8 cellular contexts compared by ENCODE assay signal in genomic region chr14:50311974-50312733, GRCh38. TPM values are rescaled to one million over a fixed set of nuclear protein-coding genes. Genes with fewer than 3 reads are reported as not detected.
DNase-seq lines count a peak whose midpoint lies in the region; ATAC-seq and TF ChIP-seq lines count a peak whose summit lies in the region.

Gene DMAC2L (plus strand): TSS chr14:50312324. CDS start chr14:50321488, 9,164 bp downstream.
Gene L2HGDH (minus strand): TSS chr14:50312229. CDS start chr14:50312150, 79 bp downstream.

- POLR2A ChIA-PET in CD4-positive, alpha-beta memory T cell (lab: Charles Lee; ENCODE audit: partially characterized antibody), result interaction anchor here (0.6 to 2.7 kb wide), 16 partner anchors 9 to 713 kb away, joined by 3 to 24 read pairs (median 4); partner anchors contain the start of genes KLHDC1, KLHDC2, LRR1 and MAP4K5
- POLR2A ChIA-PET in activated CD8-positive, alpha-beta T cell treated with anti-CD3 and anti-CD28 coated beads for 36 hours (lab: Charles Lee), result interaction anchor here (0.6 to 2.3 kb wide), 6 partner anchors 9 to 678 kb away, joined by 3 to 18 read pairs (median 4); no protein-coding TSS in a partner anchor

- peak within 1 kb of the TSS; percentile 76 for H3K27ac ChIP-seq in CD4-positive, alpha-beta memory T cell (ENCODE audit: low read depth, low read length)

- H3K4me1 ChIP-seq in CD4-positive, alpha-beta memory T cell (ENCODE audit: insufficient read depth, low read length), result peaks cover 30% of the 10 kb centered on the region

- peak; percentile 95 for ATAC-seq in GM19455 (IDR thresholded peaks at IDR 0.05; ENCODE audit: unreplicated experiment)
- peak; percentile 96 for ATAC-seq in activated CD8-positive, alpha-beta T cell treated with anti-CD3 and anti-CD28 coated beads for 36 hours

- CTCF ChIA-PET in CD4-positive, alpha-beta memory T cell (lab: Charles Lee; ENCODE audit: partially characterized antibody), result interaction anchor here (0.8 to 4.1 kb wide), 7 partner anchors 10 to 726 kb away, joined by 3 to 50 read pairs (median 4); partner anchors contain the start of gene RPS29
- CTCF ChIA-PET in activated CD8-positive, alpha-beta T cell treated with anti-CD3 and anti-CD28 coated beads for 36 hours (lab: Charles Lee), result interaction anchor here (1.2 to 3.2 kb wide), 4 partner anchors 10 to 450 kb away, joined by 3 to 35 read pairs (median 4); no protein-coding TSS in a partner anchor

- H3K9me3 ChIP-seq in CD4-positive, alpha-beta memory T cell (ENCODE audit: control insufficient read depth in 1 of 2, low read length in 2 of 2), result no peaks in the 10 kb centered on the region

- H3K27ac Mint-ChIP-seq in CD4-positive, alpha-beta memory T cell, result peak within 1 kb of the TSS; percentile 92 to 99 (median 99)
- peak within 1 kb of the TSS; percentile 98 for H3K27ac Mint-ChIP-seq in activated CD8-positive, alpha-beta T cell treated with anti-CD3 and anti-CD28 coated beads for 36 hours

- no peaks in the 10 kb centered on the region for H3K27me3 Mint-ChIP-seq in CD4-positive, alpha-beta memory T cell
- no peaks in the 10 kb centered on the region for H3K27me3 Mint-ChIP-seq in activated CD8-positive, alpha-beta T cell treated with anti-CD3 and anti-CD28 coated beads for 36 hours

- intact Hi-C loops in CD4-positive, alpha-beta memory T cell (cut with micrococcal nuclease), result loop anchor here (1.0 to 5.0 kb wide), 11 partner anchors 9 to 1550 kb away; partner anchors contain the start of genes GNG2, KLHDC2, MAP4K5 and NEMF
- intact Hi-C loops in activated CD8-positive, alpha-beta T cell treated with anti-CD3 and anti-CD28 coated beads for 36 hours (cut with micrococcal nuclease), result loop anchor here (5.0 kb wide), 1 partner anchor 80 kb away; the partner anchor contains the start of gene SOS2

- peak; percentile 86 to 91 (median 89) for DNase-seq in CD4-positive, alpha-beta memory T cell
- DNase-seq in HK-2 (ENCODE audit: unreplicated experiment) (peak; percentile 94), NCI-H82 treated with DMSO at 0.1 percent for 48 hours (lab: John Stamatoyannopoulos, UW; ENCODE audit: unreplicated experiment) (peak; percentile 81), ecto neural progenitor cell (ENCODE audit: low spot score) (peak; percentile 97), lung microvascular endothelial cell (ENCODE audit: low read depth in 2 of 2) (peak; percentile 93 to 95)
- peak; percentile 91 for DNase-seq in activated CD8-positive, alpha-beta T cell treated with anti-CD3 and anti-CD28 coated beads for 36 hours
- peak; percentile 72 to 93 (median 78) for DNase-seq in stimulated activated CD4-positive, alpha-beta T cell treated with anti-CD3 and anti-CD28 coated beads, TNF-alpha, amount 100 ng/mL, for 48 hours (ENCODE audit: low read depth in 3 of 3)

- peak within 1 kb of the TSS; percentile 77 to 92 for H3K4me3 ChIP-seq in CD4-positive, alpha-beta memory T cell (ENCODE audit: low read length in 2 of 2)

- H3K36me3 Mint-ChIP-seq in CD4-positive, alpha-beta memory T cell, result peaks cover 7 to 11% of the 10 kb centered on the region in 2 donors
- H3K36me3 Mint-ChIP-seq in activated CD8-positive, alpha-beta T cell treated with anti-CD3 and anti-CD28 coated beads for 36 hours (ENCODE audit: low read depth), result peaks cover 27% of the 10 kb centered on the region

- peaks cover 30 to 47% (median 34%) of the 10 kb centered on the region in 4 donors for H3K4me1 Mint-ChIP-seq in CD4-positive, alpha-beta memory T cell
- H3K4me1 Mint-ChIP-seq in activated CD8-positive, alpha-beta T cell treated with anti-CD3 and anti-CD28 coated beads for 36 hours (ENCODE audit: low read depth), result peaks cover 35% of the 10 kb centered on the region

- H3K9me3 Mint-ChIP-seq in CD4-positive, alpha-beta memory T cell, result no peaks in the 10 kb centered on the region
- H3K9me3 Mint-ChIP-seq in activated CD8-positive, alpha-beta T cell treated with anti-CD3 and anti-CD28 coated beads for 36 hours, result peaks cover 8% of the 10 kb centered on the region

- no peaks in the 10 kb centered on the region for H3K36me3 ChIP-seq in CD4-positive, alpha-beta memory T cell (ENCODE audit: insufficient read depth, low read length)

- peak within 1 kb of the TSS; percentile 91 to 98 (median 97) for H3K4me3 Mint-ChIP-seq in CD4-positive, alpha-beta memory T cell
- H3K4me3 Mint-ChIP-seq in activated CD8-positive, alpha-beta T cell treated with anti-CD3 and anti-CD28 coated beads for 36 hours, result peak within 1 kb of the TSS; percentile 88

- TF ChIP-seq CTCF in activated CD8-positive, alpha-beta T cell treated with anti-CD3 and anti-CD28 coated beads for 36 hours (IDR thresholded peaks at IDR 0.05), result peak; percentile 11

- no peaks in the 10 kb centered on the region for H3K27me3 ChIP-seq in CD4-positive, alpha-beta memory T cell (ENCODE audit: insufficient read depth, low read length)

RNA-seq across cellular contexts. Expression of gene DMAC2L, which starts in this region (rescaled TPM):
- 10 to 100 TPM; 15.9 to 19.5 TPM for total RNA-seq in CD4-positive, alpha-beta memory T cell
- 10 to 100 TPM; 14.3 to 18.8 TPM for polyA plus RNA-seq in CD4-positive, alpha-beta memory T cell
- total RNA-seq in activated CD8-positive, alpha-beta T cell treated with anti-CD3 and anti-CD28 coated beads for 36 hours, result 10 to 100 TPM; 15.5 to 17.6 TPM
- total RNA-seq in lung microvascular endothelial cell, result 4.1 and 4.2 TPM in 2 replicates

RNA-seq across cellular contexts. Expression of gene L2HGDH, which starts in this region (rescaled TPM):
- total RNA-seq in CD4-positive, alpha-beta memory T cell, result 1 to 10 TPM; 4.9 to 5.5 TPM
- polyA plus RNA-seq in CD4-positive, alpha-beta memory T cell, result 1 to 10 TPM; 3.0 to 6.1 TPM
- total RNA-seq in activated CD8-positive, alpha-beta T cell treated with anti-CD3 and anti-CD28 coated beads for 36 hours, result 10 to 100 TPM; 18.4 to 18.8 TPM
- 2.4 and 3.9 TPM in 2 replicates for total RNA-seq in lung microvascular endothelial cell

Comparison
In these comparisons a context has a peak if more than half of its experiments do, and no peak if none do; other contexts are left out.
1. Peak in every context shown above with its lines: DNase-seq, ATAC-seq, H3K4me3 ChIP-seq and H3K27ac ChIP-seq.